In the genomic region with DNA sequence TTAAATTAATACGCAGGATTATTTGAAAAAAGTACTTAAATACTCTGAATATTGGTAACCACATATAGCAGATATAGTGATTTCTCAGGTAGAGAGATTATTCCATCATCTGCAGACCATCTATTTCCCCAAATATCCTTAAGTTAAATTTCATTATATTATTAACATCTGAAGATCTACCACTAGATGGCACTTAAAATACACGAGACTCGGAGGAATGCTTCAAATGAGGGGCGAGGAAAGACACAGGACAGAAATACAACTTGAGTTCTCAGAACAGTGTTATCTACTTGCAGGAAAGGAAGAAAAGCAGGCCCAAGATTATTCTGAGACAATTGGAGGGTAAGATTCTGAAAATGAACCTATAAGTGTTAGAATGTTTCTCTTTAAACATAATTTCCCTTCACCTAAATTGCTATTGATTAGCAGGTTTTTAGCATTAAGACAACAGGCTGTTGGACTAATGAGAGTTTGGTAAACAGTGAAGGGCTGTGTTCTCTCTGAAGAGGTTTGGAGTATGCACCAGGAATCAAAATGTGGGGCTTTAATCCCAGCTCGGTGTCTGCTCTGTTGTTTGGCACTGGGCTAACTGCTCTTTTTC, we compare ENCODE assay signal across 8 cellular contexts.
DNase-seq lines count a peak whose midpoint lies in the region; ATAC-seq, FAIRE-seq and TF ChIP-seq lines count a peak whose summit lies in the region.

No MANE protein-coding gene starts in this region.

- WGBS in K562 (ENCODE audit: insufficient coverage, low coverage, missing lambda C conversion rate) = 0% methylated on average over 5 of the region's 5 CpGs

- H2AFZ ChIP-seq in K562 (ENCODE audit: low read depth, low read length) = no peak overlapping the region

- no peaks in the 10 kb centered on the region for H3K9me3 Mint-ChIP-seq in activated CD4-positive, alpha-beta memory T cell treated with anti-CD3 and anti-CD28 coated beads, Interleukin-2, amount 10 ng/mL, durations not matched to agents 7 days and 5 days

- no peak overlapping the region for H3K27ac Mint-ChIP-seq in activated CD4-positive, alpha-beta memory T cell treated with anti-CD3 and anti-CD28 coated beads, Interleukin-2, amount 10 ng/mL, durations not matched to agents 7 days and 5 days

- POLR2A ChIA-PET in K562 (lab: Yijun Ruan, JAX) = no interaction called here
- POLR2A ChIA-PET in activated CD4-positive, alpha-beta memory T cell treated with anti-CD3 and anti-CD28 coated beads, Interleukin-2, amount 10 ng/mL, durations not matched to agents 7 days and 5 days (lab: Charles Lee) = no interaction called here

- no peaks in the 10 kb centered on the region for H4K20me1 ChIP-seq in K562 (replicated peaks; ENCODE audit: control insufficient read depth, insufficient read depth, low read length)

- H3K9ac ChIP-seq in K562 (ENCODE audit: insufficient read depth in 1 of 2, low read depth in 2 of 2, low read length in 2 of 2) = no peak overlapping the region

- no peaks in the 10 kb centered on the region for H3K4me1 Mint-ChIP-seq in activated CD4-positive, alpha-beta memory T cell treated with anti-CD3 and anti-CD28 coated beads, Interleukin-2, amount 10 ng/mL, durations not matched to agents 7 days and 5 days

- TF ChIP-seq EP300 in K562 (IDR thresholded peaks at IDR 0.05; ENCODE audit: low read length) = no peak

- no peaks in the 10 kb centered on the region for H3K9me1 ChIP-seq in K562 (ENCODE audit: control insufficient read depth, insufficient read depth, low read length)

- no peaks in the 10 kb centered on the region for H3K4me1 ChIP-seq in HAP-1
- no peaks in the 10 kb centered on the region for H3K4me1 ChIP-seq in K562 (replicated peaks in 1 of 2; ENCODE audit: control insufficient read depth in 2 of 2, insufficient read depth in 2 of 2, low read length in 2 of 2)

- CTCF ChIA-PET in K562 (lab: Yijun Ruan, JAX; ENCODE audit: low intra/inter-chr PET ratio) = interaction anchor here (0.6 to 1.7 kb wide), 3 partner anchors 674 to 812 kb away, joined by 3 to 5 read pairs (median 4); no protein-coding TSS in a partner anchor
- CTCF ChIA-PET in activated CD4-positive, alpha-beta memory T cell treated with anti-CD3 and anti-CD28 coated beads, Interleukin-2, amount 10 ng/mL, durations not matched to agents 7 days and 5 days (lab: Charles Lee) = interaction anchor here (1.3 kb wide), 1 partner anchor 812 kb away, joined by 3 read pairs; no protein-coding TSS in a partner anchor

- no peak for FAIRE-seq in K562 (lab: Jason Lieb, UNC)

- TF ChIP-seq POLR2A in K562 (conservative IDR thresholded peaks at IDR 0.05) = no peak

- no peak overlapping the region for H3K4me3 Mint-ChIP-seq in activated CD4-positive, alpha-beta memory T cell treated with anti-CD3 and anti-CD28 coated beads, Interleukin-2, amount 10 ng/mL, durations not matched to agents 7 days and 5 days

- TF ChIP-seq RAD21 in K562 (CRISPR knock-in tag; conservative IDR thresholded peaks at IDR 0.05 in 1 of 2, IDR thresholded peaks at IDR 0.05 in 1 of 2) = peak; percentile 71 to 83

- no peaks in the 10 kb centered on the region for H3K79me2 ChIP-seq in K562 (ENCODE audit: control insufficient read depth, insufficient read depth, low read length)

- H3K4me3 ChIP-seq in HAP-1 (no peak overlapping the region), K562 (no peak overlapping the region)

- H3K36me3 ChIP-seq in HAP-1 (replicated peaks) (no peaks in the 10 kb centered on the region), K562 (ENCODE audit: control insufficient read depth, insufficient read depth, low read length) (no peaks in the 10 kb centered on the region)

- peak in 2 of 3 experiments; percentile 32 to 66; a peak in 3 of 6 replicates for TF ChIP-seq CTCF in K562 (IDR thresholded peaks at IDR 0.05 in 2 of 3, conservative IDR thresholded peaks at IDR 0.05 in 1 of 3; ENCODE audit: insufficient read depth in 2 of 3, low read depth in 1 of 3, low read length in 3 of 3)

- H3K4me2 ChIP-seq in K562 (ENCODE audit: insufficient read depth, low read length) = no peak overlapping the region

- H3K9me3 ChIP-seq in HAP-1 (no peaks in the 10 kb centered on the region), K562 (replicated peaks; ENCODE audit: control insufficient read depth, insufficient read depth, low read depth, low read length) (no peaks in the 10 kb centered on the region)

- peaks cover 1% of the 10 kb centered on the region for H3K27me3 Mint-ChIP-seq in activated CD4-positive, alpha-beta memory T cell treated with anti-CD3 and anti-CD28 coated beads, Interleukin-2, amount 10 ng/mL, durations not matched to agents 7 days and 5 days

- DNase-seq in EH (ENCODE audit: low read depth) (peak; percentile 29), HAP-1 (ENCODE audit: low spot score in 2 of 2) (peak; percentile 30 to 77), NCI-H2227 (lab: John Stamatoyannopoulos, UW; ENCODE audit: unreplicated experiment) (peak; percentile 69), K562 (ENCODE audit: extremely low read depth in 1 of 4, low spot score in 3 of 4) (peak; percentile 13 to 43 (median 21)), lung microvascular endothelial cell (ENCODE audit: low read depth in 2 of 2) (peak; percentile 36 to 40), T-helper 1 cell (no peak), NCI-H128 (lab: John Stamatoyannopoulos, UW; ENCODE audit: unreplicated experiment) (no peak)
- DNase-seq in activated CD4-positive, alpha-beta memory T cell treated with anti-CD3 and anti-CD28 coated beads, Interleukin-2, amount 10 ng/mL, durations not matched to agents 7 days and 5 days = no peak

- no peaks in the 10 kb centered on the region for H3K36me3 Mint-ChIP-seq in activated CD4-positive, alpha-beta memory T cell treated with anti-CD3 and anti-CD28 coated beads, Interleukin-2, amount 10 ng/mL, durations not matched to agents 7 days and 5 days (ENCODE audit: low read depth)

- ATAC-seq in K562 = peak; percentile 76

- intact Hi-C loops in K562 (cut with micrococcal nuclease) = loop anchor here (2.0 kb wide), 1 partner anchor 811 kb away; no protein-coding TSS in a partner anchor

- no peak overlapping the region for H3K27ac ChIP-seq in K562 (ENCODE audit: extremely low read depth, low read depth, low read length)

- no TSS peak for BruUV-seq in K562 (replicated peaks; lab: Mats Ljungman, UMichigan)

- in situ Hi-C loops in HAP-1 (cut with MboI; ENCODE audit: low sequenced_read_pairs) (no loop called here), K562 (cut with MboI) (loop anchor here (25.0 kb wide), 1 partner anchor 800 kb away; no protein-coding TSS in a partner anchor)

- no peaks in the 10 kb centered on the region for H3K27me3 ChIP-seq in HAP-1 (ENCODE audit: low read depth)
- H3K27me3 ChIP-seq in K562 (ENCODE audit: control insufficient read depth in 2 of 2, insufficient read depth in 2 of 2, low read length in 2 of 2) = no peaks in the 10 kb centered on the region

TF ChIP-seq in K562, 482 proteins besides CTCF, POLR2A, EP300 and RAD21:
- peak; percentile 39; the same call in 1 of the 2 replicates for TF ChIP-seq SMC3 (conservative IDR thresholded peaks at IDR 0.05; ENCODE audit: insufficient read depth, low read depth, low read length)
- no peak for TF ChIP-seq ZNF717 (CRISPR knock-in tag; IDR thresholded peaks at IDR 0.05)
- no peak for TF ChIP-seq HMG20B (CRISPR knock-in tag; IDR thresholded peaks at IDR 0.05)
- TF ChIP-seq, protein P1, sequence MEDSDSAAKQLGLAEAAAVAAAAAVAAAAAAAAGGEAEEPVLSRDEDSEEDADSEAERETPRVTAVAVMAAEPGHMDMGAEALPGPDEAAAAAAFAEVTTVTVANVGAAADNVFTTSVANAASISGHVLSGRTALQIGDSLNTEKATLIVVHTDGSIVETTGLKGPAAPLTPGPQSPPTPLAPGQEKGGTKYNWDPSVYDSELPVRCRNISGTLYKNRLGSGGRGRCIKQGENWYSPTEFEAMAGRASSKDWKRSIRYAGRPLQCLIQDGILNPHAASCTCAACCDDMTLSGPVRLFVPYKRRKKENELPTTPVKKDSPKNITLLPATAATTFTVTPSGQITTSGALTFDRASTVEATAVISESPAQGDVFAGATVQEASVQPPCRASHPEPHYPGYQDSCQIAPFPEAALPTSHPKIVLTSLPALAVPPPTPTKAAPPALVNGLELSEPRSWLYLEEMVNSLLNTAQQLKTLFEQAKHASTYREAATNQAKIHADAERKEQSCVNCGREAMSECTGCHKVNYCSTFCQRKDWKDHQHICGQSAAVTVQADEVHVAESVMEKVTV (CRISPR knock-in tag; IDR thresholded peaks at IDR 0.05) = peak; percentile 51; the same call in 1 of the 2 replicates
- TF ChIP-seq, protein P2, sequence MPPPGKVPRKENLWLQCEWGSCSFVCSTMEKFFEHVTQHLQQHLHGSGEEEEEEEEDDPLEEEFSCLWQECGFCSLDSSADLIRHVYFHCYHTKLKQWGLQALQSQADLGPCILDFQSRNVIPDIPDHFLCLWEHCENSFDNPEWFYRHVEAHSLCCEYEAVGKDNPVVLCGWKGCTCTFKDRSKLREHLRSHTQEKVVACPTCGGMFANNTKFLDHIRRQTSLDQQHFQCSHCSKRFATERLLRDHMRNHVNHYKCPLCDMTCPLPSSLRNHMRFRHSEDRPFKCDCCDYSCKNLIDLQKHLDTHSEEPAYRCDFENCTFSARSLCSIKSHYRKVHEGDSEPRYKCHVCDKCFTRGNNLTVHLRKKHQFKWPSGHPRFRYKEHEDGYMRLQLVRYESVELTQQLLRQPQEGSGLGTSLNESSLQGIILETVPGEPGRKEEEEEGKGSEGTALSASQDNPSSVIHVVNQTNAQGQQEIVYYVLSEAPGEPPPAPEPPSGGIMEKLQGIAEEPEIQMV (tag; conservative IDR thresholded peaks at IDR 0.05; ENCODE audit: low read depth) = no peak

Comparison
In these comparisons a context has a peak if more than half of its experiments do, and no peak if none do; other contexts are left out.
1. DNase-seq: peak in EH (single experiment), HAP-1 (2 of 2), NCI-H2227 (single experiment), K562 (4 of 4) and lung microvascular endothelial cell (2 of 2); none in activated CD4-positive, alpha-beta memory T cell treated with anti-CD3 and anti-CD28 coated beads, Interleukin-2, amount 10 ng/mL, durations not matched to agents 7 days and 5 days (single experiment), T-helper 1 cell (0 of 5) and NCI-H128 (single experiment).